In the genomic region with DNA sequence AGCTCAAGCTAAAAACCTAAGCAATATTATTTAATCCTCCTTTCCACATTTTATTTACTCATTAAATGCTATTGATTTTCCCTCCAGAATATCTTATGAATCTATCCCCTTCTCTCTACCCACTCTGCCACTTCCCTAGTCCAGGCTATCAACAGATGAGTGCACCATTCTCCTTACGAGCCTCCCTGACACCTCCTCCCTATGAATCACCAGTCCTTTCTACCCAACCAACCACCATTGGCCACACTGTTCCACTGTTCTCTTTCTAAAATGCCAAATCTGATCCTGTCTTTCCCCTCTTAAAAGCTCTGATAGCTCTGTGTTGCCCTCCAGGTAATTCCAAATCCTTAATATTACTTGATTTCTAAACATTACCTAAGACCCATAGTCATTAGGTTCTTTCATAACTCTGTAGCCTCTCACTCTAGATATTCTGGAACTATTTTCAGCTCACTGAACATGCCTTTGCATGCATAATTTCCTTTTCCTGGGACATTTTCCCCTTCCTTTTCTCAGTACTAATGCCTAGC, we compare ENCODE assay signal across 2 cellular contexts.
TF ChIP-seq lines count a peak whose summit lies in the region.

No MANE protein-coding gene starts in this region.

TF ChIP-seq in IMR-90, 13 proteins besides CTCF, POLR2A, EP300 and RAD21:
- TF ChIP-seq MAFK (IDR thresholded peaks at IDR 0.05; ENCODE audit: low read depth, low read length) = no peak
- no peak for TF ChIP-seq NFE2L2 (IDR thresholded peaks at IDR 0.05; ENCODE audit: low read depth, low read length)
- TF ChIP-seq, protein P1, sequence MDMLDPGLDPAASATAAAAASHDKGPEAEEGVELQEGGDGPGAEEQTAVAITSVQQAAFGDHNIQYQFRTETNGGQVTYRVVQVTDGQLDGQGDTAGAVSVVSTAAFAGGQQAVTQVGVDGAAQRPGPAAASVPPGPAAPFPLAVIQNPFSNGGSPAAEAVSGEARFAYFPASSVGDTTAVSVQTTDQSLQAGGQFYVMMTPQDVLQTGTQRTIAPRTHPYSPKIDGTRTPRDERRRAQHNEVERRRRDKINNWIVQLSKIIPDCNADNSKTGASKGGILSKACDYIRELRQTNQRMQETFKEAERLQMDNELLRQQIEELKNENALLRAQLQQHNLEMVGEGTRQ (IDR thresholded peaks at IDR 0.05; ENCODE audit: low read depth, low read length) = no peak
- TF ChIP-seq MAZ (IDR thresholded peaks at IDR 0.05; ENCODE audit: borderline replicate concordance, low read depth, low read length) = no peak
- TF ChIP-seq RFX5 (IDR thresholded peaks at IDR 0.05; ENCODE audit: low read depth, low read length) = no peak
- no peak for TF ChIP-seq BHLHE40 (IDR thresholded peaks at IDR 0.05; ENCODE audit: low read depth, low read length)
- TF ChIP-seq, protein P2, sequence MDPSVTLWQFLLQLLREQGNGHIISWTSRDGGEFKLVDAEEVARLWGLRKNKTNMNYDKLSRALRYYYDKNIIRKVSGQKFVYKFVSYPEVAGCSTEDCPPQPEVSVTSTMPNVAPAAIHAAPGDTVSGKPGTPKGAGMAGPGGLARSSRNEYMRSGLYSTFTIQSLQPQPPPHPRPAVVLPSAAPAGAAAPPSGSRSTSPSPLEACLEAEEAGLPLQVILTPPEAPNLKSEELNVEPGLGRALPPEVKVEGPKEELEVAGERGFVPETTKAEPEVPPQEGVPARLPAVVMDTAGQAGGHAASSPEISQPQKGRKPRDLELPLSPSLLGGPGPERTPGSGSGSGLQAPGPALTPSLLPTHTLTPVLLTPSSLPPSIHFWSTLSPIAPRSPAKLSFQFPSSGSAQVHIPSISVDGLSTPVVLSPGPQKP (IDR thresholded peaks at IDR 0.05; ENCODE audit: borderline replicate concordance, low read depth, low read length) = no peak
- TF ChIP-seq SMC3 (IDR thresholded peaks at IDR 0.05; ENCODE audit: low read depth, low read length) = no peak
- TF ChIP-seq MXI1 (IDR thresholded peaks at IDR 0.05; ENCODE audit: borderline replicate concordance, low read depth, low read length) = no peak
- TF ChIP-seq FOS (IDR thresholded peaks at IDR 0.05; ENCODE audit: low read depth, low read length) = no peak
- TF ChIP-seq RCOR1 (IDR thresholded peaks at IDR 0.05; ENCODE audit: insufficient replicate concordance, low read length) = no peak

TF ChIP-seq in endothelial cell of umbilical vein, 7 proteins besides CTCF, POLR2A, EP300 and RAD21:
- peak; percentile 46 for TF ChIP-seq FOS (IDR thresholded peaks at IDR 0.05; ENCODE audit: borderline replicate concordance, insufficient read depth, low read length)
- TF ChIP-seq POLR2AphosphoS5 (IDR thresholded peaks at IDR 0.05; ENCODE audit: insufficient read depth, low read depth, low read length) = no peak
- TF ChIP-seq, protein P3, sequence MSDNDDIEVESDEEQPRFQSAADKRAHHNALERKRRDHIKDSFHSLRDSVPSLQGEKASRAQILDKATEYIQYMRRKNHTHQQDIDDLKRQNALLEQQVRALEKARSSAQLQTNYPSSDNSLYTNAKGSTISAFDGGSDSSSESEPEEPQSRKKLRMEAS (IDR thresholded peaks at IDR 0.05; ENCODE audit: insufficient read depth, insufficient read length) = no peak
- no peak for TF ChIP-seq GATA2 (IDR thresholded peaks at IDR 0.05; ENCODE audit: insufficient read depth, insufficient read length, low read depth, low read length)
